18 cellular contexts compared by ENCODE assay signal in the genomic region with DNA sequence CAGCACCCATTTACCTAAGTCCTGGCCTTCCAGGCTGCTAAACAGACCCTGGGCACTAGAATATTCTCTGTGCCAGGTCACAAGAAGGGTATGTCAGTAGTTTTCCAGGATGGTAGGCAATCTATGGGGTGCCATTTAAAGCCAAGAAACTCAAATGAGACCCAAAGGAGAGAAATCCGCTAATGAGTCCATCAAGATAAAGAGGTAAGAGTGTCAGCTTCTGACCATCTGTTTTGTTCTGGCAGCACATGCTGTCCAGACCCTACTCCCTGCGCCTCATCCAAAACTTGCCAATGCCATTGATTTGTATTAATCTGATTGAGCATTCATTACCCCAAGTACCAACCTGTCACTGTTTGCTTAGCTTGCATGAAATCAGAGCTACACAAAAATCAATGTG.
DNase-seq lines count a peak whose midpoint lies in the region; ATAC-seq and TF ChIP-seq lines count a peak whose summit lies in the region.
"Had no signal": no experiment of that assay in that cellular context is flagged by ENCODE, and none has a peak within 500 bp of the region (broad histone marks: within the 10 kb centered on the region; RNA-seq: fewer than 3 reads in every experiment).

No MANE protein-coding gene starts in this region.

- no peak for TF ChIP-seq CTCF in uterus (IDR thresholded peaks at IDR 0.05)

- H3K9me3 ChIP-seq in uterus = no peaks in the 10 kb centered on the region
- H3K9me3 ChIP-seq: A549; BLaER1 treated with 17β-estradiol and CSF1 and Interleukin-3, amounts not matched to agents 10 nM and 100 nM; Caco-2 had no signal

- no peaks in the 10 kb centered on the region for H3K27me3 ChIP-seq in uterus
- H3K27me3 ChIP-seq: BLaER1 treated with 17β-estradiol and CSF1 and Interleukin-3, amounts not matched to agents 10 nM and 100 nM had no signal

- H3K36me3 ChIP-seq in uterus = no peaks in the 10 kb centered on the region
- H3K36me3 ChIP-seq: BLaER1 treated with 17β-estradiol and CSF1 and Interleukin-3, amounts not matched to agents 10 nM and 100 nM had no signal

- no peaks in the 10 kb centered on the region for H3K9me3 Mint-ChIP-seq in activated CD4-positive, alpha-beta T cell treated with anti-CD3 and anti-CD28 coated beads, Interleukin-2, amount 10 ng/mL, durations not matched to agents 7 days and 5 days

- no peak for ATAC-seq in HG02840 (IDR thresholded peaks at IDR 0.05; ENCODE audit: low FRiP score, unreplicated experiment)
- ATAC-seq: A549, T-cell had no signal

- H3K36me3 Mint-ChIP-seq in activated CD4-positive, alpha-beta T cell treated with anti-CD3 and anti-CD28 coated beads, Interleukin-2, amount 10 ng/mL, durations not matched to agents 7 days and 5 days (ENCODE audit: low read depth) = no peaks in the 10 kb centered on the region
- H3K36me3 Mint-ChIP-seq: CD4-positive, alpha-beta memory T cell; T-cell had no signal

- peaks cover under 1% of the 10 kb centered on the region for H3K27me3 Mint-ChIP-seq in activated CD4-positive, alpha-beta T cell treated with anti-CD3 and anti-CD28 coated beads, Interleukin-2, amount 10 ng/mL, durations not matched to agents 7 days and 5 days
- H3K27me3 Mint-ChIP-seq: CD4-positive, alpha-beta memory T cell; T-cell had no signal

- peak overlapping the region; percentile 52 to 58 for H3K27ac ChIP-seq in uterus
- H3K27ac ChIP-seq: A549; BLaER1 treated with 17β-estradiol and CSF1 and Interleukin-3, amounts not matched to agents 10 nM and 100 nM had no signal

- H3K27ac Mint-ChIP-seq in activated CD4-positive, alpha-beta T cell treated with anti-CD3 and anti-CD28 coated beads, Interleukin-2, amount 10 ng/mL, durations not matched to agents 7 days and 5 days = no peak overlapping the region
- H3K27ac Mint-ChIP-seq: T-cell had no signal

- no peak overlapping the region for H3K4me3 ChIP-seq in uterus
- H3K4me3 ChIP-seq: A549; BLaER1 treated with 17β-estradiol and CSF1 and Interleukin-3, amounts not matched to agents 10 nM and 100 nM had no signal

- TF ChIP-seq POLR2A in uterus (IDR thresholded peaks at IDR 0.05) = no peak

- H3K4me1 ChIP-seq in uterus = no peaks in the 10 kb centered on the region
- H3K4me1 ChIP-seq: A549, Caco-2 had no signal

- no peaks in the 10 kb centered on the region for H3K4me1 Mint-ChIP-seq in activated CD4-positive, alpha-beta T cell treated with anti-CD3 and anti-CD28 coated beads, Interleukin-2, amount 10 ng/mL, durations not matched to agents 7 days and 5 days
- H3K4me1 Mint-ChIP-seq: CD4-positive, alpha-beta memory T cell; T-cell had no signal

- POLR2A ChIA-PET in activated CD4-positive, alpha-beta T cell treated with anti-CD3 and anti-CD28 coated beads, Interleukin-2, amount 10 ng/mL, durations not matched to agents 7 days and 5 days (lab: Charles Lee) = no interaction called here

- H3K4me3 Mint-ChIP-seq in activated CD4-positive, alpha-beta T cell treated with anti-CD3 and anti-CD28 coated beads, Interleukin-2, amount 10 ng/mL, durations not matched to agents 7 days and 5 days = no peak overlapping the region
- H3K4me3 Mint-ChIP-seq: CD4-positive, alpha-beta memory T cell; T-cell had no signal

- peak; percentile 66 for DNase-seq in G401 (ENCODE audit: low spot score)
- DNase-seq in NCI-H82 (lab: John Stamatoyannopoulos, UW) = peak; percentile 65
- peak; percentile 45 for DNase-seq in cerebellum (ENCODE audit: low spot score)
- no peak for DNase-seq in uterus
- no peak for DNase-seq in activated CD4-positive, alpha-beta T cell treated with anti-CD3 and anti-CD28 coated beads, Interleukin-2, amount 10 ng/mL, durations not matched to agents 7 days and 5 days
- no peak for DNase-seq in head of caudate nucleus
- DNase-seq: AML-193; Caco-2; CD4-positive, alpha-beta memory T cell; KBM-7; NCI-H146; NCI-H1930; NCI-H748 treated with DMSO at 0.1 percent for 48 hours; RPMI8226 had no signal

- CTCF ChIA-PET in activated CD4-positive, alpha-beta T cell treated with anti-CD3 and anti-CD28 coated beads, Interleukin-2, amount 10 ng/mL, durations not matched to agents 7 days and 5 days (lab: Charles Lee) = no interaction called here

- in situ Hi-C loops in G401 (cut with HindIII; ENCODE audit: low sequenced_read_pairs) = no loop called here

- intact Hi-C loops in uterus (cut with DNase I; ENCODE audit: low total_unique reads) = no loop called here
- intact Hi-C loops in head of caudate nucleus (cut with DNase I) = no loop called here

Comparison
In these comparisons a context has a peak if more than half of its experiments do, and no peak if none do; other contexts are left out.
1. DNase-seq: peak in G401 (single experiment), NCI-H82 (single experiment) and cerebellum (single experiment); none in uterus (0 of 2), activated CD4-positive, alpha-beta T cell treated with anti-CD3 and anti-CD28 coated beads, Interleukin-2, amount 10 ng/mL, durations not matched to agents 7 days and 5 days (single experiment) and head of caudate nucleus (0 of 42).